23 cellular contexts compared by ENCODE assay signal in genomic region chr15:53831907-53832793, GRCh38.
A peak's percentile ranks its signal among the peaks of the same experiment; 100 is the strongest.
DNase-seq lines count a peak whose midpoint lies in the region; ATAC-seq and TF ChIP-seq lines count a peak whose summit lies in the region.
"Had no signal": no experiment of that assay in that cellular context is flagged by ENCODE, and none has a peak within 500 bp of the region (broad histone marks: within the 10 kb centered on the region; RNA-seq: fewer than 3 reads in every experiment).

No MANE protein-coding gene starts in this region.

- no peak overlapping the region for H2BK20ac ChIP-seq in H9 (ENCODE audit: low read depth, low read length, poor library complexity, severe bottlenecking)

- H3K79me2 ChIP-seq in H9 (ENCODE audit: insufficient read depth, low read length): no peaks in the 10 kb centered on the region

- H4K20me1 ChIP-seq in H9 (ENCODE audit: control insufficient read depth, insufficient read depth, insufficient read length): no peaks in the 10 kb centered on the region

- WGBS in H9 (ENCODE audit: extremely low coverage, insufficient read length, low lambda C conversion rate): no CpG with 5 or more reads among the region's 5 CpGs
- 69 to 70% methylated on average over 5 of the region's 5 CpGs for WGBS in body of pancreas, 2 donors

- POLR2A ChIA-PET in WTC11 (lab: Charles Lee): no interaction called here

- H2AFZ ChIP-seq in H9 (ENCODE audit: low read length): no peak overlapping the region

- no peak overlapping the region for H2AK5ac ChIP-seq in H9 (ENCODE audit: insufficient read length, low read length)

- no peaks in the 10 kb centered on the region for H3K79me1 ChIP-seq in H9 (ENCODE audit: insufficient read depth, low read depth, low read length, poor library complexity, severe bottlenecking)

- peak overlapping the region; percentile 1 to 16; a peak in 3 of 5 replicates for H3K4me3 Mint-ChIP-seq in H9
- peak overlapping the region; percentile 6; the same call in 1 of the 2 replicates for H3K4me3 Mint-ChIP-seq in WTC11
- no peak overlapping the region for H3K4me3 Mint-ChIP-seq in nephron
- H3K4me3 Mint-ChIP-seq: activated B cell treated with CpG ODN at 0.5 μM for 24 hours; activated CD4-positive, alpha-beta memory T cell treated with anti-CD3 and anti-CD28 coated beads, Interleukin-2, amount 10 ng/mL, durations not matched to agents 7 days and 5 days; activated naive CD8-positive, alpha-beta T cell; brain; T-helper 2 cell treated with Interferon-gamma antibody and Interleukin-4, amounts not matched to agents 5 μg/mL and 100 μg/mL, for 36 hours had no signal

- H3K27ac Mint-ChIP-seq in H9: peak overlapping the region in 2 of 3 experiments; percentile 4 to 67; a peak in 6 of 7 replicates
- peak overlapping the region; percentile 5; the same call in 1 of the 2 replicates for H3K27ac Mint-ChIP-seq in WTC11
- peak overlapping the region; percentile 89 to 99 (median 97) for H3K27ac Mint-ChIP-seq in nephron
- H3K27ac Mint-ChIP-seq: activated B cell treated with CpG ODN at 0.5 μM for 24 hours; activated CD4-positive, alpha-beta memory T cell treated with anti-CD3 and anti-CD28 coated beads, Interleukin-2, amount 10 ng/mL, durations not matched to agents 7 days and 5 days; activated naive CD8-positive, alpha-beta T cell; T-helper 2 cell treated with Interferon-gamma antibody and Interleukin-4, amounts not matched to agents 5 μg/mL and 100 μg/mL, for 36 hours had no signal

- H3T11ph ChIP-seq in H9 (ENCODE audit: low read length): no peak overlapping the region

- H3K9me3 Mint-ChIP-seq in H9 (0 out of 5 replicates have a peak, but pooled peaks cover 0 to 2% of the 10 kb centered on the region in 2 experiments), WTC11 (peaks cover 17% of the 10 kb centered on the region), nephron (no peaks in the 10 kb centered on the region)
- H3K9me3 Mint-ChIP-seq: activated B cell treated with CpG ODN at 0.5 μM for 24 hours, brain had no signal

- H3K36me3 Mint-ChIP-seq in H9 (ENCODE audit: insufficient read depth in 1 of 3, low read depth in 3 of 3): no peaks in the 10 kb centered on the region
- H3K36me3 Mint-ChIP-seq in WTC11: 0 out of 2 replicates have a peak, but pooled peaks cover 2% of the 10 kb centered on the region
- peaks cover 3% of the 10 kb centered on the region for H3K36me3 Mint-ChIP-seq in nephron (ENCODE audit: low read depth)
- H3K36me3 Mint-ChIP-seq: activated naive CD8-positive, alpha-beta T cell; brain had no signal

- H4K8ac ChIP-seq in H9 (replicated peaks; ENCODE audit: insufficient read length, low read depth, low read length): no peak overlapping the region

- H3K4me2 ChIP-seq in H9 (ENCODE audit: insufficient read depth, insufficient read length, low read length): no peak overlapping the region

- CTCF ChIA-PET in WTC11 (lab: Charles Lee): interaction anchor here (1.7 kb wide), 1 partner anchor 20 kb away, joined by 9 read pairs; no protein-coding TSS in a partner anchor

- peaks cover 29% of the 10 kb centered on the region in 2 experiments for H3K4me1 Mint-ChIP-seq in H9
- H3K4me1 Mint-ChIP-seq in WTC11: peaks cover 41% of the 10 kb centered on the region
- peaks cover 50% of the 10 kb centered on the region for H3K4me1 Mint-ChIP-seq in nephron
- H3K4me1 Mint-ChIP-seq: activated B cell treated with CpG ODN at 0.5 μM for 24 hours; activated CD4-positive, alpha-beta memory T cell treated with anti-CD3 and anti-CD28 coated beads, Interleukin-2, amount 10 ng/mL, durations not matched to agents 7 days and 5 days had no signal

- H3K4ac ChIP-seq in H9 (ENCODE audit: low read depth, low read length): no peak overlapping the region

- H2BK5ac ChIP-seq in H9 (ENCODE audit: insufficient read length, low read length): no peak overlapping the region

- intact Hi-C loops in body of pancreas (cut with DNase I): no loop called here

- H3K4me1 ChIP-seq in H9 (ENCODE audit: insufficient read depth, low read length) (peaks cover 2% of the 10 kb centered on the region; the same call in 1 of the 2 replicates), body of pancreas (peaks cover 7% of the 10 kb centered on the region)
- H3K4me1 ChIP-seq: foreskin keratinocyte, left lung, upper lobe of right lung had no signal

- no peak overlapping the region for H2BK15ac ChIP-seq in H9 (ENCODE audit: low read depth, low read length)

- no peak for DNase-seq in H9
- DNase-seq in WTC11 (ENCODE audit: low spot score): no peak
- DNase-seq in NCI-H2171 treated with DMSO at 0.1 percent for 48 hours (lab: John Stamatoyannopoulos, UW): no peak
- DNase-seq in RKO (ENCODE audit: low spot score): no peak
- no peak for DNase-seq in body of pancreas
- DNase-seq in T-helper 1 cell: no peak
- DNase-seq: activated B cell treated with CpG ODN at 0.5 μM for 24 hours; activated CD4-positive, alpha-beta memory T cell treated with anti-CD3 and anti-CD28 coated beads, Interleukin-2, amount 10 ng/mL, durations not matched to agents 7 days and 5 days; activated T-cell treated with anti-CD3 and anti-CD28 coated beads, Interleukin-2, amount 50 U/mL, for 48 hours; cortex of kidney; foreskin keratinocyte; HCEC 1CT; Karpas-422; left lung; NCI-H2227 treated with DMSO at 0.1 percent for 48 hours; stimulated activated naive CD4-positive, alpha-beta T cell; upper lobe of right lung had no signal

- H2BK12ac ChIP-seq in H9 (ENCODE audit: insufficient read length, low read depth, low read length): no peak overlapping the region

- H3K36me3 ChIP-seq in body of pancreas (replicated peaks in 1 of 2; ENCODE audit: insufficient read depth in 1 of 2, low read depth in 2 of 2): no peaks in the 10 kb centered on the region
- H3K36me3 ChIP-seq: left lung, SJSA1, upper lobe of right lung had no signal

- no peaks in the 10 kb centered on the region for H3K23me2 ChIP-seq in H9 (ENCODE audit: insufficient read length, low read depth, low read length, poor library complexity, severe bottlenecking)

- no peak overlapping the region for H4K91ac ChIP-seq in H9 (ENCODE audit: insufficient read length, low read depth, low read length)

- ATAC-seq in WTC11: no peak
- ATAC-seq in body of pancreas: no peak
- ATAC-seq: foreskin keratinocyte, upper lobe of right lung had no signal

- H3K23ac ChIP-seq in H9 (ENCODE audit: insufficient read length, low read depth, low read length): no peak overlapping the region

- no peak for TF ChIP-seq POLR2A in body of pancreas (IDR thresholded peaks at IDR 0.05)

- no peak overlapping the region for H3K18ac ChIP-seq in H9 (ENCODE audit: insufficient read length, low read depth, low read length)

- peak overlapping the region; percentile 16; the same call in 1 of the 2 replicates for H3K27ac ChIP-seq in C4-2B
- no peak overlapping the region for H3K27ac ChIP-seq in H9 (ENCODE audit: insufficient read length, low read depth, low read length)
- H3K27ac ChIP-seq in body of pancreas: no peak overlapping the region
- H3K27ac ChIP-seq: foreskin keratinocyte, left lung, SJSA1, upper lobe of right lung had no signal

- H3K4me3 ChIP-seq in body of pancreas: no peak overlapping the region
- H3K4me3 ChIP-seq: left lung, SJSA1, upper lobe of right lung had no signal

- H3K27me3 ChIP-seq in H9 (ENCODE audit: insufficient read depth, low read length) (no peaks in the 10 kb centered on the region), body of pancreas (no peaks in the 10 kb centered on the region)
- H3K27me3 ChIP-seq: foreskin keratinocyte, left lung, SJSA1, upper lobe of right lung had no signal

- H3K9me3 ChIP-seq in H9 (ENCODE audit: control insufficient read depth, low read depth, low read length) (no peaks in the 10 kb centered on the region), body of pancreas (no peaks in the 10 kb centered on the region)
- H3K9me3 ChIP-seq: left lung, SJSA1, upper lobe of right lung had no signal

- no peak overlapping the region for H3K14ac ChIP-seq in H9 (ENCODE audit: insufficient read depth, low read length)

- no peak overlapping the region for H3K56ac ChIP-seq in H9 (ENCODE audit: insufficient read length, low read depth, low read length)

- H4K5ac ChIP-seq in H9 (ENCODE audit: insufficient read length, low read depth, low read length): no peak overlapping the region

- no peaks in the 10 kb centered on the region for H3K27me3 Mint-ChIP-seq in H9 (ENCODE audit: low read depth)
- 0 out of 2 replicates have a peak, but pooled peaks cover 3% of the 10 kb centered on the region for H3K27me3 Mint-ChIP-seq in WTC11 (ENCODE audit: low read depth)
- peaks cover 4% of the 10 kb centered on the region for H3K27me3 Mint-ChIP-seq in nephron (ENCODE audit: low read depth)
- H3K27me3 Mint-ChIP-seq: activated B cell treated with CpG ODN at 0.5 μM for 24 hours; activated CD4-positive, alpha-beta memory T cell treated with anti-CD3 and anti-CD28 coated beads, Interleukin-2, amount 10 ng/mL, durations not matched to agents 7 days and 5 days had no signal

- TF ChIP-seq CTCF in C4-2B (conservative IDR thresholded peaks at IDR 0.05) (no peak), H9 (conservative IDR thresholded peaks at IDR 0.05) (no peak), WTC11 (IDR thresholded peaks at IDR 0.05) (no peak), nephron (IDR thresholded peaks at IDR 0.05; ENCODE audit: unreplicated experiment in 3 of 3) (no peak), body of pancreas (IDR thresholded peaks at IDR 0.05) (no peak)

- H3K9ac ChIP-seq in H9 (ENCODE audit: extremely low read depth, insufficient read length, low read length): no peak overlapping the region

- no peak overlapping the region for H2BK120ac ChIP-seq in H9 (ENCODE audit: low read depth, low read length, poor library complexity, severe bottlenecking)

TF ChIP-seq in WTC11, 78 proteins besides CTCF, POLR2A, EP300 and RAD21 (continues in another document):
- no peak for TF ChIP-seq ATF6 (CRISPR knock-in tag; IDR thresholded peaks at IDR 0.05)

Comparison
In these comparisons a context has a peak if more than half of its experiments do, and no peak if none do; other contexts are left out.
1. H3K27ac Mint-ChIP-seq: peak in every context shown above with its lines; median percentile 97 in nephron; 36 in H9; 5 in WTC11.
2. H3K4me3 Mint-ChIP-seq: peak in H9 (2 of 2) and WTC11 (single experiment); none in nephron (0 of 3).